ENCODE assay signal across 22 cellular contexts in genomic region chr15:39608741-39609140, GRCh38. TPM values are rescaled to one million over a fixed set of nuclear protein-coding genes. Genes with fewer than 3 reads are reported as not detected.
A peak's percentile ranks its signal among the peaks of the same experiment; 100 is the strongest.
DNase-seq lines count a peak whose midpoint lies in the region; ATAC-seq and TF ChIP-seq lines count a peak whose summit lies in the region.
"Had no signal": no experiment of that assay in that cellular context is flagged by ENCODE, and none has a peak within 500 bp of the region (broad histone marks: within the 10 kb centered on the region; RNA-seq: fewer than 3 reads in every experiment).

No MANE protein-coding gene starts in this region.

- peaks cover 23% of the 10 kb centered on the region for H3K9me3 Mint-ChIP-seq in activated CD8-positive, alpha-beta memory T cell treated with anti-CD3 and anti-CD28 coated beads, Interleukin-2, amount 10 ng/mL, durations not matched to agents 7 days and 5 days (ENCODE audit: low read depth)
- H3K9me3 Mint-ChIP-seq in effector memory CD8-positive, alpha-beta T cell = peaks cover 5 to 16% of the 10 kb centered on the region in 2 donors

- peak overlapping the region in 1 of 2 donors; percentile 36 for H3K9ac ChIP-seq in mucosa of rectum (ENCODE audit: low read depth in 1 of 2, low read length in 2 of 2)

- peak overlapping the region; percentile 67 for H3K27ac Mint-ChIP-seq in activated CD8-positive, alpha-beta memory T cell treated with anti-CD3 and anti-CD28 coated beads, Interleukin-2, amount 10 ng/mL, durations not matched to agents 7 days and 5 days
- peak overlapping the region; percentile 46 to 83 for H3K27ac Mint-ChIP-seq in effector memory CD8-positive, alpha-beta T cell
- H3K27ac Mint-ChIP-seq: CD8-positive, alpha-beta T cell had no signal

- 87 to 92% (median 91%) methylated on average over 2 of the region's 2 CpGs for WGBS in heart left ventricle, 4 donors

- intact Hi-C loops in heart left ventricle (cut with DNase I) = loop anchor here in 1 of 10 donors (10.0 kb wide), 1 partner anchor 56 kb away; no protein-coding TSS in a partner anchor

- no peak for TF ChIP-seq CTCF in heart left ventricle (IDR thresholded peaks at IDR 0.05)

- H3K4me3 ChIP-seq in mucosa of rectum (ENCODE audit: low read length in 2 of 2) (peak overlapping the region; percentile 34 to 53), heart left ventricle (no peak overlapping the region)
- H3K4me3 ChIP-seq: PC-9 had no signal

- no peaks in the 10 kb centered on the region for H3K36me3 ChIP-seq in mucosa of rectum (ENCODE audit: control insufficient read depth in 2 of 2, insufficient read depth in 2 of 2, low read length in 2 of 2)
- H3K36me3 ChIP-seq in heart left ventricle = no peaks in the 10 kb centered on the region

- peaks cover 34% of the 10 kb centered on the region for H3K36me3 Mint-ChIP-seq in activated CD8-positive, alpha-beta memory T cell treated with anti-CD3 and anti-CD28 coated beads, Interleukin-2, amount 10 ng/mL, durations not matched to agents 7 days and 5 days
- no peaks in the 10 kb centered on the region for H3K36me3 Mint-ChIP-seq in effector memory CD8-positive, alpha-beta T cell (ENCODE audit: insufficient read depth)

- CTCF ChIA-PET in activated CD8-positive, alpha-beta memory T cell treated with anti-CD3 and anti-CD28 coated beads, Interleukin-2, amount 10 ng/mL, durations not matched to agents 7 days and 5 days (lab: Charles Lee) = interaction anchor here (1.0 to 2.6 kb wide), 8 partner anchors 9 to 148 kb away, joined by 3 to 11 read pairs (median 4); no protein-coding TSS in a partner anchor

- H3K4me1 ChIP-seq in mucosa of rectum (ENCODE audit: control insufficient read depth in 2 of 2, insufficient read depth in 2 of 2, low read length in 2 of 2) = peaks cover 7 to 13% of the 10 kb centered on the region in 2 donors
- peaks cover 0 to 6% (median 0%) of the 10 kb centered on the region in 12 donors for H3K4me1 ChIP-seq in heart left ventricle

- H3K4me3 Mint-ChIP-seq in activated CD8-positive, alpha-beta memory T cell treated with anti-CD3 and anti-CD28 coated beads, Interleukin-2, amount 10 ng/mL, durations not matched to agents 7 days and 5 days = no peak overlapping the region
- H3K4me3 Mint-ChIP-seq in effector memory CD8-positive, alpha-beta T cell = peak overlapping the region; percentile 37
- H3K4me3 Mint-ChIP-seq: CD8-positive, alpha-beta T cell had no signal

- H3K4me1 Mint-ChIP-seq in activated CD8-positive, alpha-beta memory T cell treated with anti-CD3 and anti-CD28 coated beads, Interleukin-2, amount 10 ng/mL, durations not matched to agents 7 days and 5 days = peaks cover 16% of the 10 kb centered on the region
- peaks cover 13 to 15% of the 10 kb centered on the region in 2 donors for H3K4me1 Mint-ChIP-seq in effector memory CD8-positive, alpha-beta T cell (ENCODE audit: low read depth in 2 of 2)

- peaks cover 4 to 6% of the 10 kb centered on the region in 2 donors for H3K9me3 ChIP-seq in mucosa of rectum (ENCODE audit: control insufficient read depth in 2 of 2, low read length in 2 of 2)
- H3K9me3 ChIP-seq in heart left ventricle = peaks cover 0 to 44% (median 23%) of the 10 kb centered on the region in 12 donors

- H3K27ac ChIP-seq in mucosa of rectum (ENCODE audit: low read depth in 2 of 2, low read length in 2 of 2) = peak overlapping the region; percentile 80 to 82
- H3K27ac ChIP-seq in heart left ventricle = no peak overlapping the region
- H3K27ac ChIP-seq: PC-9, RWPE1 had no signal

- TF ChIP-seq POLR2A in heart left ventricle (IDR thresholded peaks at IDR 0.05) = no peak

- peak; percentile 27 for ATAC-seq in activated CD8-positive, alpha-beta memory T cell treated with anti-CD3 and anti-CD28 coated beads, Interleukin-2, amount 10 ng/mL, durations not matched to agents 7 days and 5 days
- no peak for ATAC-seq in effector memory CD8-positive, alpha-beta T cell (replicated peaks)
- no peak for ATAC-seq in heart left ventricle
- ATAC-seq: CD8-positive, alpha-beta T cell had no signal

- DNase-seq in activated CD8-positive, alpha-beta memory T cell treated with anti-CD3 and anti-CD28 coated beads, Interleukin-2, amount 10 ng/mL, durations not matched to agents 7 days and 5 days = no peak
- DNase-seq in activated CD8-positive, alpha-beta memory T cell treated with anti-CD3 and anti-CD28 coated beads for 24 hours = no peak
- DNase-seq in effector memory CD8-positive, alpha-beta T cell = no peak
- no peak for DNase-seq in heart left ventricle
- DNase-seq in activated effector memory CD4-positive, alpha-beta T cell treated with Interleukin-2 at 50 U/mL for 16 hours = no peak
- DNase-seq in SKM-1 (lab: John Stamatoyannopoulos, UW; ENCODE audit: unreplicated experiment) = no peak
- DNase-seq: AML-193; C1 segment of cervical spinal cord; Calu3; CD8-positive, alpha-beta T cell; DMS153; H7; Karpas-422; NCI-H1417 treated with DMSO at 0.1 percent for 48 hours; NCI-H187 treated with DMSO at 0.1 percent for 48 hours; NCI-H2107; NCI-H446 treated with DMSO at 0.1 percent for 48 hours; NCI-H69; PC-9; SIG-M5 had no signal

- H3K27me3 ChIP-seq in mucosa of rectum (ENCODE audit: control insufficient read depth in 2 of 2, insufficient read depth in 2 of 2, low read length in 2 of 2) (no peaks in the 10 kb centered on the region), heart left ventricle (no peaks in the 10 kb centered on the region)

- no peaks in the 10 kb centered on the region for H3K27me3 Mint-ChIP-seq in activated CD8-positive, alpha-beta memory T cell treated with anti-CD3 and anti-CD28 coated beads, Interleukin-2, amount 10 ng/mL, durations not matched to agents 7 days and 5 days
- H3K27me3 Mint-ChIP-seq in effector memory CD8-positive, alpha-beta T cell = no peaks in the 10 kb centered on the region

RNA-seq across cellular contexts. Expression of gene THBS1, which starts 27.9 kb away (rescaled TPM):
- total RNA-seq in activated CD8-positive, alpha-beta memory T cell treated with anti-CD3 and anti-CD28 coated beads, Interleukin-2, amount 10 ng/mL, durations not matched to agents 7 days and 5 days = 1 to 10 TPM in 1 of 2 experiments, under 1 TPM in 1; 0.91 to 1.4 TPM
- 100 to 1,000 TPM in 5 of 9 donors, 10 to 100 TPM in 4; 21.0 to 573 (median 160) TPM for total RNA-seq in heart left ventricle
- 100 to 1,000 TPM in 1 of 2 donors, 1 to 10 TPM in 1; 8.5 to 179 TPM for polyA plus RNA-seq in heart left ventricle

Comparison
In these comparisons a context has a peak if more than half of its experiments do, and no peak if none do; other contexts are left out.
1. H3K27ac ChIP-seq: peak in mucosa of rectum (2 of 2); none in heart left ventricle (0 of 12).
2. H3K4me3 ChIP-seq: peak in mucosa of rectum (2 of 2); none in heart left ventricle (0 of 12).
3. RNA of gene THBS1, which starts 27.9 kb away (total RNA-seq): 21.0 to 573 TPM in heart left ventricle; 0.91 to 1.4 TPM in activated CD8-positive, alpha-beta memory T cell treated with anti-CD3 and anti-CD28 coated beads, Interleukin-2, amount 10 ng/mL, durations not matched to agents 7 days and 5 days; every median in the first group is over 4 times any median in the second.